19 cellular contexts compared by ENCODE assay signal in genomic region chr16:1066584-1067172, GRCh38. TPM values are rescaled to one million over a fixed set of nuclear protein-coding genes. Genes with fewer than 3 reads are reported as not detected.
"Had no signal": no experiment of that assay in that cellular context is flagged by ENCODE, and none has a peak within 500 bp of the region (broad histone marks: within the 10 kb centered on the region; RNA-seq: fewer than 3 reads in every experiment).

No MANE protein-coding gene starts in this region.

- H3K27ac ChIP-seq: ascending aorta, breast epithelium, foreskin keratinocyte, thoracic aorta had no signal

- H3K4me3 ChIP-seq: ascending aorta, breast epithelium, thoracic aorta had no signal

- DNase-seq: activated CD4-positive, alpha-beta T cell treated with anti-CD3 and anti-CD28 coated beads, Interleukin-2, amount 50 U/mL, for 4 hours; activated naive CD4-positive, alpha-beta T cell treated with anti-CD3 and anti-CD28 coated beads for 36 hours; activated T-cell treated with anti-CD3 and anti-CD28 coated beads for 4 hours; effector memory CD8-positive, alpha-beta T cell; foreskin keratinocyte; head of caudate nucleus; immature natural killer cell; nephron progenitor cell; T-helper 9 cell had no signal

RNA-seq across cellular contexts. Expression of gene SSTR5, which starts 5.9 kb away (rescaled TPM):
- total RNA-seq: activated naive CD4-positive, alpha-beta T cell treated with anti-CD3 and anti-CD28 coated beads for 36 hours; activated T-helper 17 cell treated with anti-CD3 and anti-CD28 coated beads, Interleukin-2, amount 50 U/mL, for 72 hours; ascending aorta; breast epithelium; cerebellum; foreskin keratinocyte; liver; mesenteric fat pad; osteoblast; sciatic nerve had no signal

RNA-seq across cellular contexts. Expression of gene C1QTNF8, which starts 29.4 kb away (rescaled TPM):
- total RNA-seq: activated naive CD4-positive, alpha-beta T cell treated with anti-CD3 and anti-CD28 coated beads for 36 hours; activated T-helper 17 cell treated with anti-CD3 and anti-CD28 coated beads, Interleukin-2, amount 50 U/mL, for 72 hours; ascending aorta; breast epithelium; cerebellum; foreskin keratinocyte; liver; mesenteric fat pad; osteoblast; pulmonary artery endothelial cell; sciatic nerve had no signal
